21 cellular contexts compared by ENCODE assay signal in the genomic region with DNA sequence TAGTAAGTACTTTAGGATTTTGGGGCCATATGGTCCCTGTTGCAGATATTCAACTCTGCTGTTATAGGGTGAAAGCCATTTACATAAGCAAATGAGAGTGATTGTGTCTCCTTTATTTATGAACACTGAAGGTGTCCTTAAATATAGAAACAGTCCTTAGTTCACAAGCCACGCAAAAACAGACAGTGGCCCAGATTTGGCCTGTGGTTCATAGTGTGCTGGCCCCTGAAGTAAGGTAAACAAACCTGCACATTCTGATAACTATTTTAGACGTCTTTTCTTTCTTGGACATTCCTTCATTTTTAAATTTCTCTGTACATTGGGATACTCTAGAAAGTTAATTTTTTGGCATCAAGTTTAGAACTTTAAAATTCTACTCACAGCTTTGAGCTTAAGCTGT. TPM values are rescaled to one million over a fixed set of nuclear protein-coding genes. Genes with fewer than 3 reads are reported as not detected.
DNase-seq lines count a peak whose midpoint lies in the region; ATAC-seq and TF ChIP-seq lines count a peak whose summit lies in the region.
"Had no signal": no experiment of that assay in that cellular context is flagged by ENCODE, and none has a peak within 500 bp of the region (broad histone marks: within the 10 kb centered on the region; RNA-seq: fewer than 3 reads in every experiment).

No MANE protein-coding gene starts in this region.

- peaks cover 5% of the 10 kb centered on the region for H3K9me3 Mint-ChIP-seq in activated naive CD4-positive, alpha-beta T cell treated with anti-CD3 and anti-CD28 coated beads, Interleukin-2, amount 50 U/mL, for 24 hours
- peaks cover 7% of the 10 kb centered on the region for H3K9me3 Mint-ChIP-seq in CD8-positive, alpha-beta T cell
- peaks cover 0 to 5% (median 0%) of the 10 kb centered on the region in 9 donors for H3K9me3 Mint-ChIP-seq in naive thymus-derived CD8-positive, alpha-beta T cell

- POLR2A ChIA-PET in CD8-positive, alpha-beta T cell (lab: Charles Lee), result no interaction called here
- POLR2A ChIA-PET in naive thymus-derived CD8-positive, alpha-beta T cell (lab: Charles Lee), result no interaction called here

- no peak overlapping the region for H3K4me3 Mint-ChIP-seq in activated naive CD4-positive, alpha-beta T cell treated with anti-CD3 and anti-CD28 coated beads, Interleukin-2, amount 50 U/mL, for 24 hours
- no peak overlapping the region for H3K4me3 Mint-ChIP-seq in CD8-positive, alpha-beta T cell
- H3K4me3 Mint-ChIP-seq in naive thymus-derived CD8-positive, alpha-beta T cell, result no peak overlapping the region
- H3K4me3 Mint-ChIP-seq: CD4-positive, CD25-positive, alpha-beta regulatory T cell; IgD-negative memory B cell had no signal

- H3K36me3 Mint-ChIP-seq in activated naive CD4-positive, alpha-beta T cell treated with anti-CD3 and anti-CD28 coated beads, Interleukin-2, amount 50 U/mL, for 24 hours, result peaks cover 9% of the 10 kb centered on the region
- peaks cover 19% of the 10 kb centered on the region for H3K36me3 Mint-ChIP-seq in CD8-positive, alpha-beta T cell
- H3K36me3 Mint-ChIP-seq in naive thymus-derived CD8-positive, alpha-beta T cell, result peaks cover 0 to 26% (median 9%) of the 10 kb centered on the region in 3 donors

- H3K27me3 ChIP-seq in CD8-positive, alpha-beta T cell (ENCODE audit: insufficient read depth, low read length), result no peaks in the 10 kb centered on the region
- H3K27me3 ChIP-seq: BE2C had no signal

- no peak for TF ChIP-seq CTCF in CD8-positive, alpha-beta T cell (IDR thresholded peaks at IDR 0.05)
- no peak for TF ChIP-seq CTCF in VCaP (conservative IDR thresholded peaks at IDR 0.05)

- no peak for ATAC-seq in CD8-positive, alpha-beta T cell
- no peak for ATAC-seq in naive thymus-derived CD8-positive, alpha-beta T cell
- ATAC-seq in GM21723 (IDR thresholded peaks at IDR 0.05; ENCODE audit: unreplicated experiment), result no peak
- ATAC-seq: A549, GM12878, Panc1 had no signal

- H3K4me1 Mint-ChIP-seq in activated naive CD4-positive, alpha-beta T cell treated with anti-CD3 and anti-CD28 coated beads, Interleukin-2, amount 50 U/mL, for 24 hours, result peaks cover 79% of the 10 kb centered on the region
- H3K4me1 Mint-ChIP-seq in CD8-positive, alpha-beta T cell (ENCODE audit: low read depth), result peaks cover 80% of the 10 kb centered on the region
- peaks cover 36 to 81% (median 71%) of the 10 kb centered on the region in 4 donors for H3K4me1 Mint-ChIP-seq in naive thymus-derived CD8-positive, alpha-beta T cell

- no peaks in the 10 kb centered on the region for H3K9me3 ChIP-seq in CD8-positive, alpha-beta T cell (ENCODE audit: low read length)
- H3K9me3 ChIP-seq: A549, BE2C had no signal

- H3K4me3 ChIP-seq in CD8-positive, alpha-beta T cell (ENCODE audit: low read depth, low read length), result no peak overlapping the region
- H3K4me3 ChIP-seq: A549, GM12878 had no signal

- CTCF ChIA-PET in CD8-positive, alpha-beta T cell (lab: Charles Lee), result interaction anchor here (1.5 to 5.7 kb wide), 4 partner anchors 32 to 135 kb away, joined by 3 to 25 read pairs (median 6); no protein-coding TSS in a partner anchor

- intact Hi-C loops in CD8-positive, alpha-beta T cell (cut with DNase I, micrococcal nuclease), result no loop called here

- peaks cover 61% of the 10 kb centered on the region for H3K4me1 ChIP-seq in CD8-positive, alpha-beta T cell (ENCODE audit: insufficient read depth, low read length)
- H3K4me1 ChIP-seq: A549, BE2C had no signal

- H3K27ac ChIP-seq in CD8-positive, alpha-beta T cell (ENCODE audit: low read depth, low read length), result no peak overlapping the region
- H3K27ac ChIP-seq in VCaP, result peak overlapping the region; percentile 36; the same call in 1 of the 2 replicates
- H3K27ac ChIP-seq: A549 had no signal

- H3K36me3 ChIP-seq in CD8-positive, alpha-beta T cell (ENCODE audit: insufficient read depth, low read length), result no peaks in the 10 kb centered on the region
- H3K36me3 ChIP-seq: BE2C had no signal

- H3K27me3 Mint-ChIP-seq in activated naive CD4-positive, alpha-beta T cell treated with anti-CD3 and anti-CD28 coated beads, Interleukin-2, amount 50 U/mL, for 24 hours, result no peaks in the 10 kb centered on the region
- no peaks in the 10 kb centered on the region for H3K27me3 Mint-ChIP-seq in CD8-positive, alpha-beta T cell (ENCODE audit: low read depth)
- H3K27me3 Mint-ChIP-seq in naive thymus-derived CD8-positive, alpha-beta T cell, result no peaks in the 10 kb centered on the region
- H3K27me3 Mint-ChIP-seq: CD4-positive, CD25-positive, alpha-beta regulatory T cell; IgD-negative memory B cell had no signal

- DNase-seq in activated naive CD4-positive, alpha-beta T cell (lab: John Stamatoyannopoulos, UW), result no peak
- no peak for DNase-seq in CD8-positive, alpha-beta T cell
- DNase-seq in naive thymus-derived CD8-positive, alpha-beta T cell, result no peak
- DNase-seq in NCI-H1694 (lab: John Stamatoyannopoulos, UW), result no peak
- no peak for DNase-seq in central memory CD4-positive, alpha-beta T cell
- DNase-seq: BE2C; CD4-positive, CD25-positive, alpha-beta regulatory T cell; DND-41; MV-4-11; NCI-H1105 treated with DMSO at 0.1 percent for 48 hours; NCI-H2081 treated with DMSO at 0.1 percent for 48 hours; NCI-H2171 treated with DMSO at 0.1 percent for 48 hours; NCI-H524 treated with DMSO at 0.1 percent for 48 hours; SIG-M5 had no signal

- peak overlapping the region; percentile 62 for H3K27ac Mint-ChIP-seq in activated naive CD4-positive, alpha-beta T cell treated with anti-CD3 and anti-CD28 coated beads, Interleukin-2, amount 50 U/mL, for 24 hours
- peak overlapping the region; percentile 41 for H3K27ac Mint-ChIP-seq in CD8-positive, alpha-beta T cell
- H3K27ac Mint-ChIP-seq in naive thymus-derived CD8-positive, alpha-beta T cell, result peak overlapping the region in 7 of 10 donors; percentile 18 to 73 (median 66)

RNA-seq across cellular contexts. Expression of gene RAP1A, which starts 23.5 kb away (rescaled TPM):
- 10 to 100 TPM; 63.4 to 68.5 TPM for total RNA-seq in CD8-positive, alpha-beta T cell
- total RNA-seq in naive thymus-derived CD8-positive, alpha-beta T cell, result 100 to 1,000 TPM; 124 to 130 TPM
- 10 to 100 TPM; 43.4 to 53.9 (median 50.0) TPM for polyA plus RNA-seq in naive thymus-derived CD8-positive, alpha-beta T cell
